In the genomic region with DNA sequence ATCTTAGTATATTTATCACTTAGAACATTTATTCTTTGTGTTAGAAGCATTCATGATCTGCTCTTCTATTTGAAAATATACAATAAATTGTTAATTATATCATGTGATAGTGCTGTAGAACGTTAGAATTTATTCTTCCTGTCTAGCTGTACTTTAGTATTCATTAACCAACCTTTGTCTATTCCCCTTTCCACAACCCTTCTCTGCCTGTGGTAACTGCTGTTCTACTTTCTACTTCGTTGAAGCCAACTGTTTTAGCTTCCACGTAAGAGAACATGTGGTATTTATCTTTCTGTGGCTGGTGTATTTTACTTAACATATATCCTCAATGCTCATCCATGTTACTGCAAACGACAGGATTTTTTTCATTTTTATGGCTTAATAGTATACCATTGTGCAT, we compare ENCODE assay signal across 15 cellular contexts. TPM values are rescaled to one million over a fixed set of nuclear protein-coding genes. Genes with fewer than 3 reads are reported as not detected.
DNase-seq lines count a peak whose midpoint lies in the region; ATAC-seq, FAIRE-seq and TF ChIP-seq lines count a peak whose summit lies in the region.
"Had no signal": no experiment of that assay in that cellular context is flagged by ENCODE, and none has a peak within 500 bp of the region (broad histone marks: within the 10 kb centered on the region; RNA-seq: fewer than 3 reads in every experiment).

No MANE protein-coding gene starts in this region.

- peak; percentile 39 for FAIRE-seq in GM18507 (lab: Jason Lieb, UNC)
- FAIRE-seq: GM12878 had no signal

- H3K27me3 ChIP-seq in adrenal gland = no peaks in the 10 kb centered on the region
- H3K27me3 ChIP-seq: BLaER1 treated with 17β-estradiol and CSF1 and Interleukin-3, amounts not matched to agents 10 nM and 100 nM had no signal

- ATAC-seq in HG02678 (IDR thresholded peaks at IDR 0.05; ENCODE audit: unreplicated experiment) (peak; percentile 43), left lobe of liver (peak; percentile 20), GM21737 (IDR thresholded peaks at IDR 0.05; ENCODE audit: unreplicated experiment) (no peak)
- ATAC-seq: CD8-positive, alpha-beta T cell; GM12878 had no signal

- no peak overlapping the region for H3K27ac ChIP-seq in adrenal gland
- H3K27ac ChIP-seq: BLaER1 treated with 17β-estradiol and CSF1 and Interleukin-3, amounts not matched to agents 10 nM and 100 nM had no signal

- H3K36me3 ChIP-seq in adrenal gland (replicated peaks in 1 of 2) = no peaks in the 10 kb centered on the region

- TF ChIP-seq POLR2A in erythroblast (IDR thresholded peaks at IDR 0.05; ENCODE audit: low read length) (no peak), adrenal gland (IDR thresholded peaks at IDR 0.05) (no peak)

- TF ChIP-seq CTCF in adrenal gland (IDR thresholded peaks at IDR 0.05) = no peak

- H3K4me3 ChIP-seq in adrenal gland = no peak overlapping the region
- H3K4me3 ChIP-seq: BLaER1 treated with 17β-estradiol and CSF1 and Interleukin-3, amounts not matched to agents 10 nM and 100 nM; GM12878 had no signal

- DNase-seq in GM18507 (ENCODE audit: extremely low spot score, insufficient read length, low read depth) (no peak), left lobe of liver (ENCODE audit: low spot score) (no peak), erythroblast (lab: John Stamatoyannopoulos, UW) (no peak), adrenal gland (no peak)
- DNase-seq: CD8-positive, alpha-beta T cell; DMS 273 treated with DMSO at 0.1 percent for 48 hours; DMS53; DND-41; EL; GOT3; H7 had no signal

- intact Hi-C loops in adrenal gland (cut with DNase I) = no loop called here

- 79 to 82% (median 80%) methylated on average over 4 of the region's 4 CpGs for WGBS in adrenal gland, 4 donors

- no peaks in the 10 kb centered on the region for H3K4me1 ChIP-seq in adrenal gland (replicated peaks in 1 of 2)
- H3K4me1 ChIP-seq: BLaER1 treated with 17β-estradiol and CSF1 and Interleukin-3, amounts not matched to agents 10 nM and 100 nM had no signal

- peaks cover 0 to under 1% (median 0%) of the 10 kb centered on the region in 3 donors for H3K9me3 ChIP-seq in adrenal gland (replicated peaks in 1 of 3)

RNA-seq across cellular contexts. Expression of a gene that starts 18.1 kb away (rescaled TPM):
- total RNA-seq in left lobe of liver = 15.8 TPM
- 10 to 100 TPM; 22.8 to 78.3 (median 57.8) TPM for total RNA-seq in adrenal gland
- 10 to 100 TPM; 19.9 to 74.1 (median 23.3) TPM for polyA plus RNA-seq in adrenal gland
